In genomic region chr15:34896183-34896582, GRCh38 we compare ENCODE assay signal across 25 cellular contexts.
"Had no signal": no experiment of that assay in that cellular context is flagged by ENCODE, and none has a peak within 500 bp of the region (broad histone marks: within the 10 kb centered on the region; RNA-seq: fewer than 3 reads in every experiment).

No MANE protein-coding gene starts in this region.

- H3K4me1 ChIP-seq: esophagus squamous epithelium, heart right ventricle, left lung, lower lobe of right lung had no signal

- FAIRE-seq: colon, endometrium, islet of Langerhans, keratinocyte had no signal

- ATAC-seq: effector memory CD8-positive, alpha-beta T cell; esophagus mucosa; gastrocnemius medialis; heart right ventricle; left cardiac atrium; left lung; left ventricle myocardium superior; lower lobe of right lung; mucosa of descending colon had no signal

- H3K27ac ChIP-seq: coronary artery, epithelial cell of prostate, esophagus squamous epithelium, gastrocnemius medialis, heart right ventricle, left lung, lower lobe of right lung had no signal

- DNase-seq: effector CD8-positive, alpha-beta T cell; effector memory CD8-positive, alpha-beta T cell; endodermal cell; esophagus squamous epithelium; foreskin fibroblast; foreskin melanocyte; gastrocnemius medialis; glutamatergic neuron; head of caudate nucleus; heart right ventricle; hippocampal formation; left cardiac atrium; left lung; left ventricle myocardium superior; lower lobe of right lung; mesenchymal stem cell; mucosa of descending colon; naive B cell had no signal

- H3K4me3 ChIP-seq: coronary artery, esophagus squamous epithelium, gastrocnemius medialis, heart right ventricle, left lung, lower lobe of right lung, mucosa of descending colon had no signal

- H3K9me3 ChIP-seq: gastrocnemius medialis had no signal

- H3K27me3 ChIP-seq: esophagus squamous epithelium, gastrocnemius medialis, heart right ventricle, left lung had no signal
